2 cellular contexts compared by ENCODE assay signal in genomic region chr19:18540200-18540599, GRCh38.
TF ChIP-seq lines count a peak whose summit lies in the region.

No MANE protein-coding gene starts in this region.

TF ChIP-seq in HEK293, 187 proteins besides CTCF, POLR2A, EP300 and RAD21:
- TF ChIP-seq ZNF121 (tag by site-specific recombination; IDR thresholded peaks at IDR 0.05) (peak; percentile 91), ZSCAN16 (tag by site-specific recombination; IDR thresholded peaks at IDR 0.05) (peak; percentile 71; the same call in 1 of the 2 replicates)

TF ChIP-seq in HepG2, 621 proteins besides CTCF, POLR2A, EP300 and RAD21:
- TF ChIP-seq ZNF121 (CRISPR knock-in tag; IDR thresholded peaks at IDR 0.05) = peak; percentile 42; the same call in 1 of the 2 replicates
